In genomic region chr22:19434829-19435580, GRCh38 we compare ENCODE assay signal across 20 cellular contexts. TPM values are rescaled to one million over a fixed set of nuclear protein-coding genes. Genes with fewer than 3 reads are reported as not detected.
DNase-seq lines count a peak whose midpoint lies in the region; ATAC-seq and TF ChIP-seq lines count a peak whose summit lies in the region.
"Had no signal": no experiment of that assay in that cellular context is flagged by ENCODE, and none has a peak within 500 bp of the region (broad histone marks: within the 10 kb centered on the region; RNA-seq: fewer than 3 reads in every experiment).

No MANE protein-coding gene starts in this region.

- H3K4me1 Mint-ChIP-seq in stimulated activated naive CD8-positive, alpha-beta T cell treated with anti-CD3 and anti-CD28 coated beads, Interleukin-15, Interleukin-2, amounts not matched to agents 100 ng/mL and 50 ng/mL, for 24 hours (ENCODE audit: low read depth), result peaks cover 31% of the 10 kb centered on the region
- H3K4me1 Mint-ChIP-seq in activated B cell treated with CpG ODN at 0.5 μM for 24 hours, result peaks cover 45% of the 10 kb centered on the region
- peaks cover 15 to 16% of the 10 kb centered on the region in 2 donors for H3K4me1 Mint-ChIP-seq in natural killer cell

- POLR2A ChIA-PET in activated B cell treated with CpG ODN at 0.5 μM for 24 hours (lab: Charles Lee), result interaction anchor here (0.7 to 5.3 kb wide), 3 partner anchors 10 to 74 kb away, joined by 3 to 92 read pairs (median 5); partner anchors contain the start of gene C22orf39

- intact Hi-C loops in activated B cell treated with CpG ODN at 0.5 μM for 24 hours (cut with micrococcal nuclease), result loop anchor here (5.0 kb wide), 2 partner anchors 197 to 697 kb away; partner anchors contain the start of gene ZDHHC8
- intact Hi-C loops in natural killer cell (cut with micrococcal nuclease), result loop anchor here (10.0 kb wide), 1 partner anchor 310 kb away; the partner anchor contains the start of gene DGCR2

- H3K27me3 Mint-ChIP-seq in stimulated activated naive CD8-positive, alpha-beta T cell treated with anti-CD3 and anti-CD28 coated beads, Interleukin-15, Interleukin-2, amounts not matched to agents 100 ng/mL and 50 ng/mL, for 24 hours, result no peaks in the 10 kb centered on the region
- no peaks in the 10 kb centered on the region for H3K27me3 Mint-ChIP-seq in activated B cell treated with CpG ODN at 0.5 μM for 24 hours
- H3K27me3 Mint-ChIP-seq in natural killer cell (ENCODE audit: low read depth in 2 of 2), result no peaks in the 10 kb centered on the region
- H3K27me3 Mint-ChIP-seq: activated CD4-positive, alpha-beta T cell treated with anti-CD3 and anti-CD28 coated beads, Interleukin-2, amount 10 ng/mL, durations not matched to agents 24 days and 14 days had no signal

- no peak for TF ChIP-seq CTCF in activated B cell treated with CpG ODN at 0.5 μM for 24 hours (IDR thresholded peaks at IDR 0.05)
- TF ChIP-seq CTCF in natural killer cell (IDR thresholded peaks at IDR 0.05), result no peak

- no peaks in the 10 kb centered on the region for H3K9me3 Mint-ChIP-seq in stimulated activated naive CD8-positive, alpha-beta T cell treated with anti-CD3 and anti-CD28 coated beads, Interleukin-15, Interleukin-2, amounts not matched to agents 100 ng/mL and 50 ng/mL, for 24 hours
- no peaks in the 10 kb centered on the region for H3K9me3 Mint-ChIP-seq in activated B cell treated with CpG ODN at 0.5 μM for 24 hours
- no peaks in the 10 kb centered on the region for H3K9me3 Mint-ChIP-seq in natural killer cell
- H3K9me3 Mint-ChIP-seq: activated CD4-positive, alpha-beta T cell treated with anti-CD3 and anti-CD28 coated beads, Interleukin-2, amount 10 ng/mL, durations not matched to agents 24 days and 14 days had no signal

- in situ Hi-C loops in G401 (cut with HindIII; ENCODE audit: low sequenced_read_pairs), result no loop called here

- peak overlapping the region; percentile 41 for H3K27ac Mint-ChIP-seq in stimulated activated naive CD8-positive, alpha-beta T cell treated with anti-CD3 and anti-CD28 coated beads, Interleukin-15, Interleukin-2, amounts not matched to agents 100 ng/mL and 50 ng/mL, for 24 hours
- H3K27ac Mint-ChIP-seq in activated B cell treated with CpG ODN at 0.5 μM for 24 hours, result peak overlapping the region; percentile 89
- peak overlapping the region in 1 of 2 donors; percentile 100 for H3K27ac Mint-ChIP-seq in natural killer cell

- no peak for DNase-seq in stimulated activated naive CD8-positive, alpha-beta T cell treated with anti-CD3 and anti-CD28 coated beads, Interleukin-15, Interleukin-2, amounts not matched to agents 100 U/mL and 50 U/mL, for 24 hours
- DNase-seq in activated B cell treated with CpG ODN at 0.5 μM for 24 hours (no peak), natural killer cell (no peak), G401 (ENCODE audit: low spot score) (no peak), NCI-H1436 (lab: John Stamatoyannopoulos, UW) (no peak), HUDEP-2 (lab: John Stamatoyannopoulos, UW; ENCODE audit: unreplicated experiment in 76 of 76) (no peak)
- DNase-seq: activated CD4-positive, alpha-beta T cell treated with anti-CD3 and anti-CD28 coated beads, Interleukin-2, amount 10 ng/mL, durations not matched to agents 24 days and 14 days; BE2C; central memory CD4-positive, alpha-beta T cell; dermis blood vessel endothelial cell; DMS79 treated with DMSO at 0.1 percent for 48 hours; esophagus squamous epithelium; foreskin melanocyte; mucosa of descending colon; upper lobe of left lung; WERI-Rb-1 had no signal

- peaks cover 30% of the 10 kb centered on the region for H3K36me3 Mint-ChIP-seq in stimulated activated naive CD8-positive, alpha-beta T cell treated with anti-CD3 and anti-CD28 coated beads, Interleukin-15, Interleukin-2, amounts not matched to agents 100 ng/mL and 50 ng/mL, for 24 hours (ENCODE audit: low read depth)
- H3K36me3 Mint-ChIP-seq in activated B cell treated with CpG ODN at 0.5 μM for 24 hours (ENCODE audit: low read depth) (peaks cover 33% of the 10 kb centered on the region), natural killer cell (peaks cover 7% of the 10 kb centered on the region)

- CTCF ChIA-PET in activated B cell treated with CpG ODN at 0.5 μM for 24 hours (lab: Charles Lee), result interaction anchor here (1.2 kb wide), 1 partner anchor 74 kb away, joined by 3 read pairs; no protein-coding TSS in a partner anchor

- H3K4me3 Mint-ChIP-seq in stimulated activated naive CD8-positive, alpha-beta T cell treated with anti-CD3 and anti-CD28 coated beads, Interleukin-15, Interleukin-2, amounts not matched to agents 100 ng/mL and 50 ng/mL, for 24 hours, result no peak overlapping the region
- no peak overlapping the region for H3K4me3 Mint-ChIP-seq in activated B cell treated with CpG ODN at 0.5 μM for 24 hours
- peak overlapping the region; percentile 58 for H3K4me3 Mint-ChIP-seq in natural killer cell

- no peak for ATAC-seq in stimulated activated naive CD8-positive, alpha-beta T cell treated with anti-CD3 and anti-CD28 coated beads, Interleukin-15, Interleukin-2, amounts not matched to agents 100 U/mL and 50 U/mL, for 24 hours
- ATAC-seq in activated B cell treated with CpG ODN at 0.5 μM for 24 hours (ENCODE audit: low read depth), result no peak
- ATAC-seq in natural killer cell, result no peak
- no peak for ATAC-seq in HG02852 (IDR thresholded peaks at IDR 0.05; ENCODE audit: unreplicated experiment)
- ATAC-seq: mucosa of descending colon, Right ventricle myocardium inferior, SK-N-SH treated with all-trans-retinoic acid at 6 μM for 48 hours had no signal

RNA-seq across cellular contexts. Expression of gene MRPL40, which starts 2.7 kb away (rescaled TPM):
- total RNA-seq in activated B cell treated with CpG ODN at 0.5 μM for 24 hours (24.0 and 24.3 TPM in 2 replicates), natural killer cell (10 to 100 TPM; 11.6 to 16.7 (median 14.2) TPM)
- total RNA-seq in G401 (2014; rRNA removed; shearing (Covaris generic)), result 48.9 and 61.5 TPM in 2 replicates

RNA-seq across cellular contexts. Expression of gene HIRA, which starts 3.5 kb away (rescaled TPM):
- 29.7 and 32.7 TPM in 2 replicates for total RNA-seq in activated B cell treated with CpG ODN at 0.5 μM for 24 hours
- total RNA-seq in natural killer cell, result 10 to 100 TPM; 49.6 to 75.9 (median 50.9) TPM
- 41.5 and 45.5 TPM in 2 replicates for total RNA-seq in G401 (2014; rRNA removed; shearing (Covaris generic))

RNA-seq across cellular contexts. Expression of gene C22orf39, which starts 12.5 kb away (rescaled TPM):
- total RNA-seq in activated B cell treated with CpG ODN at 0.5 μM for 24 hours (35.7 and 43.0 TPM in 2 replicates), natural killer cell (10 to 100 TPM; 45.4 to 53.3 (median 50.2) TPM)
- 60.2 and 63.3 TPM in 2 replicates for total RNA-seq in G401 (2014; rRNA removed; shearing (Covaris generic))

RNA-seq across cellular contexts. Expression of gene UFD1, which starts 44.0 kb away (rescaled TPM):
- total RNA-seq in activated B cell treated with CpG ODN at 0.5 μM for 24 hours, result 54.4 and 65.3 TPM in 2 replicates
- 100 to 1,000 TPM in 1 of 3 donors, 10 to 100 TPM in 2; 73.8 to 101 (median 77.8) TPM for total RNA-seq in natural killer cell
- total RNA-seq in G401 (2014; rRNA removed; shearing (Covaris generic)), result 74.1 and 84.8 TPM in 2 replicates

RNA-seq across cellular contexts. Expression of gene CDC45, which starts 44.7 kb away (rescaled TPM):
- total RNA-seq in activated B cell treated with CpG ODN at 0.5 μM for 24 hours (3.9 and 4.1 TPM in 2 replicates), natural killer cell (1 to 10 TPM; 1.6 to 4.8 (median 3.3) TPM)
- 43.4 and 46.7 TPM in 2 replicates for total RNA-seq in G401 (2014; rRNA removed; shearing (Covaris generic))
